In the genomic region with DNA sequence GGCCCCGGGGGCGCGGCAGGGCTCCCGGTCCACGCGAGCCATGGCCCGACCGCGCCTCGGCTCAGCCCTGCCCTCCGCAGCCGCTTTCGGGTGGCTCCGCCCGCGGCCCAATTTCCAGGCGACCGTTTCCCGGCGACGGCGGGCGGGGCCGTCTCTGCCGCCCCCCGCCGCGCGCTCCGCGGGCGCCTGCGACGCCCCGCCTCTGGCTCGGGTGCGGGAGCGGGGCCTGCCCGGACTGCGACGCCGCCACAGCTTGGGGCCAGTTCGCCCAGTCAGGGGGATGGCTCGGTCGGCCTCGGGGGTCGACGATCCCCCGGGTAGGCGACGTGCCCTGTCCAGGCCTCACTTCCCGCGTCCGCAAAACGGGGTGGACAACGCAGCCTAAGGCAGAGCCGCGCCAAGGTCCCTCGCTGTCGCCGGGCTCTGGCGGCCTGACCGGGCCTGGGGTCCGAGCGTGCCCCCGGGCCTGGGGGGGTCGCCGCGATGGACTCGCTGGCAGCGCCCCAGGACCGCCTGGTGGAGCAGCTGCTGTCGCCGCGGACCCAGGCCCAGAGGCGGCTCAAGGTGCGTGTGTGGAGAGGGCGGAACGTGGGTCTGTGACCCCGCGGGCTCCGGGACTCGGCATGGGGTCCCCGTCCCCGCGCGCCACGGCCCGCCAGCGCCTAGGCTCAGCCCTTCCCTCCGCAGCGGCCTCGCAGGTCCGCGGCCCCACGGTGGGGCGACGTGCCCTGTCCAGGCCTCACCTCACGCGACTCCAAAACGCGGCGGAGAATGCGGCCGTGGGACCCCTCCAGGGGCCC, we compare ENCODE assay signal across 8 cellular contexts. TPM values are rescaled to one million over a fixed set of nuclear protein-coding genes. Genes with fewer than 3 reads are reported as not detected.
A peak's percentile ranks its signal among the peaks of the same experiment; 100 is the strongest.
DNase-seq lines count a peak whose midpoint lies in the region; ATAC-seq lines count a peak whose summit lies in the region.

No MANE protein-coding gene starts in this region.

- peak; percentile 44 to 55 for ATAC-seq in naive thymus-derived CD8-positive, alpha-beta T cell
- ATAC-seq in HG03139 (IDR thresholded peaks at IDR 0.05; ENCODE audit: unreplicated experiment) = no peak
- ATAC-seq in GM18861 (IDR thresholded peaks at IDR 0.05; ENCODE audit: unreplicated experiment) = no peak

- 1% methylated on average over 105 of the region's 105 CpGs for WGBS in HUES64

- H3K27ac Mint-ChIP-seq in naive thymus-derived CD8-positive, alpha-beta T cell = no peak overlapping the region

- no peaks in the 10 kb centered on the region for H3K9me3 Mint-ChIP-seq in naive thymus-derived CD8-positive, alpha-beta T cell

- H3K9me3 ChIP-seq in HUES64 (ENCODE audit: insufficient read depth, low read depth, low read length) = no peaks in the 10 kb centered on the region
- H3K9me3 ChIP-seq in duodenal mucosa (ENCODE audit: control insufficient read depth in 1 of 2, low read length in 2 of 2) = no peaks in the 10 kb centered on the region

- POLR2A ChIA-PET in naive thymus-derived CD8-positive, alpha-beta T cell (lab: Charles Lee) = no interaction called here

- H3K4me1 ChIP-seq in HUES64 (ENCODE audit: insufficient read depth, low read length) (peaks cover 10% of the 10 kb centered on the region), duodenal mucosa (ENCODE audit: control insufficient read depth in 1 of 2, insufficient read depth in 2 of 2, low read length in 2 of 2) (peaks cover 8 to 10% of the 10 kb centered on the region in 2 donors)

- DNase-seq in COR-L47 (lab: John Stamatoyannopoulos, UW) (peak; percentile 52), NCI-H187 (lab: John Stamatoyannopoulos, UW) (no peak)
- DNase-seq in naive thymus-derived CD8-positive, alpha-beta T cell = peak in 1 of 10 donors; percentile 63
- DNase-seq in activated CD4-positive, alpha-beta T cell treated with anti-CD3 and anti-CD28 coated beads for 4 hours = no peak

- H3K4me3 ChIP-seq in HUES64 (ENCODE audit: low read length) (peak overlapping the region; percentile 53), duodenal mucosa (ENCODE audit: low read depth in 1 of 2, low read length in 2 of 2) (peak overlapping the region; percentile 35 to 64)

- peaks cover 7 to 29% (median 13%) of the 10 kb centered on the region in 4 donors for H3K4me1 Mint-ChIP-seq in naive thymus-derived CD8-positive, alpha-beta T cell

- no peak overlapping the region for H3K27ac ChIP-seq in HUES64 (ENCODE audit: low read depth, low read length)
- H3K27ac ChIP-seq in duodenal mucosa (ENCODE audit: low read depth, low read length) = no peak overlapping the region

- peak overlapping the region in 1 of 10 donors; percentile 75 for H3K4me3 Mint-ChIP-seq in naive thymus-derived CD8-positive, alpha-beta T cell

- H3K9ac ChIP-seq in HUES64 (ENCODE audit: low read depth, low read length) = peak overlapping the region; percentile 44; the same call in 1 of the 2 replicates
- peak overlapping the region in 1 of 2 donors; percentile 32 for H3K9ac ChIP-seq in duodenal mucosa (ENCODE audit: low read depth in 1 of 2, low read length in 2 of 2)

- no peaks in the 10 kb centered on the region for H3K36me3 ChIP-seq in HUES64 (ENCODE audit: insufficient read depth, low read length)
- no peaks in the 10 kb centered on the region for H3K36me3 ChIP-seq in duodenal mucosa (ENCODE audit: control insufficient read depth in 1 of 2, insufficient read depth in 2 of 2, low read length in 2 of 2)

- H3K36me3 Mint-ChIP-seq in naive thymus-derived CD8-positive, alpha-beta T cell = peaks cover 0 to 3% (median 0%) of the 10 kb centered on the region in 3 donors

- peaks cover 96% of the 10 kb centered on the region for H3K27me3 ChIP-seq in HUES64 (ENCODE audit: insufficient read depth, low read length)
- H3K27me3 ChIP-seq in duodenal mucosa (ENCODE audit: control insufficient read depth in 1 of 2, insufficient read depth in 2 of 2, low read length in 2 of 2) = peaks cover 60 to 63% of the 10 kb centered on the region in 2 donors

- H3K27me3 Mint-ChIP-seq in naive thymus-derived CD8-positive, alpha-beta T cell = peaks cover 1 to 51% (median 24%) of the 10 kb centered on the region in 5 donors

RNA-seq across cellular contexts. Expression of gene SEPTIN5, which starts 4.2 kb away (rescaled TPM):
- polyA plus RNA-seq in HUES64 (2013, experiment 1 of 2) = 6.5 TPM
- polyA plus RNA-seq in HUES64 (2013, experiment 2 of 2) = 11.3 TPM
- 1 to 10 TPM in 1 of 2 experiments, under 1 TPM in 1; 0.55 to 1.5 TPM for total RNA-seq in naive thymus-derived CD8-positive, alpha-beta T cell
- polyA plus RNA-seq in naive thymus-derived CD8-positive, alpha-beta T cell = under 1 TPM in 1 of 3 donors, not detected in 2; 0.32 TPM

RNA-seq across cellular contexts. Expression of gene GP1BB, which starts 4.9 kb away (rescaled TPM):
- 2.5 TPM for polyA plus RNA-seq in HUES64 (2013, experiment 1 of 2)
- 7.9 TPM for polyA plus RNA-seq in HUES64 (2013, experiment 2 of 2)
- total RNA-seq in naive thymus-derived CD8-positive, alpha-beta T cell = under 1 TPM in 1 of 2 experiments, not detected in 1; 0.34 TPM
- not detected for polyA plus RNA-seq in naive thymus-derived CD8-positive, alpha-beta T cell

RNA-seq across cellular contexts. Expression of gene TBX1, which starts 42.1 kb away (rescaled TPM):
- polyA plus RNA-seq in HUES64 (2013, experiment 1 of 2) = 1.6 TPM
- 5.1 TPM for polyA plus RNA-seq in HUES64 (2013, experiment 2 of 2)
- total RNA-seq in naive thymus-derived CD8-positive, alpha-beta T cell = not detected
- polyA plus RNA-seq in naive thymus-derived CD8-positive, alpha-beta T cell = not detected

Comparison
In these comparisons a context has a peak if more than half of its experiments do, and no peak if none do; other contexts are left out.
1. ATAC-seq: peak in naive thymus-derived CD8-positive, alpha-beta T cell (2 of 2); none in HG03139 (single experiment) and GM18861 (single experiment).